In genomic region chr20:32483351-32484220, GRCh38 we compare ENCODE assay signal across 1 cellular context.
A peak's percentile ranks its signal among the peaks of the same experiment; 100 is the strongest.
TF ChIP-seq lines count a peak whose summit lies in the region.

No MANE protein-coding gene starts in this region.

TF ChIP-seq in HepG2, 621 proteins besides CTCF, POLR2A, EP300 and RAD21 (continued from another document and continues in another):
- TF ChIP-seq ZFP82 (CRISPR knock-in tag; IDR thresholded peaks at IDR 0.05; ENCODE audit: borderline replicate concordance), result no peak
- TF ChIP-seq ZNF17 (CRISPR knock-in tag; IDR thresholded peaks at IDR 0.05), result no peak
- no peak for TF ChIP-seq MNT (IDR thresholded peaks at IDR 0.05)
- no peak for TF ChIP-seq ZSCAN22 (CRISPR knock-in tag; IDR thresholded peaks at IDR 0.05)
- TF ChIP-seq CREM (IDR thresholded peaks at IDR 0.05), result no peak
- TF ChIP-seq CREM (CRISPR knock-in tag; IDR thresholded peaks at IDR 0.05), result no peak
- TF ChIP-seq ZNF446 (CRISPR knock-in tag; IDR thresholded peaks at IDR 0.05), result peak; percentile 77
- no peak for TF ChIP-seq NFIB (CRISPR knock-in tag; IDR thresholded peaks at IDR 0.05; ENCODE audit: borderline replicate concordance)
- TF ChIP-seq SKIL (CRISPR knock-in tag; IDR thresholded peaks at IDR 0.05; ENCODE audit: borderline replicate concordance), result no peak; the same call in 1 of the 2 replicates
- TF ChIP-seq ZFP41 (CRISPR knock-in tag; IDR thresholded peaks at IDR 0.05; ENCODE audit: borderline replicate concordance), result peak; percentile 85; the same call in 1 of the 2 replicates
- TF ChIP-seq BHLHE40 (IDR thresholded peaks at IDR 0.05; ENCODE audit: low read length), result no peak
- 0 out of 2 replicates have a peak, but pooled peaks have one; percentile 15 for TF ChIP-seq NCOR1 (IDR thresholded peaks at IDR 0.05; ENCODE audit: borderline replicate concordance, low read length)
- 0 out of 2 replicates have a peak, but pooled peaks have one; percentile 39 for TF ChIP-seq ZNF770 (CRISPR knock-in tag; IDR thresholded peaks at IDR 0.05)
- no peak; the same call in 1 of the 2 replicates for TF ChIP-seq ZNF589 (CRISPR knock-in tag; conservative IDR thresholded peaks at IDR 0.05)
- TF ChIP-seq REPIN1 (CRISPR knock-in tag; IDR thresholded peaks at IDR 0.05; ENCODE audit: borderline replicate concordance, low read depth), result 0 out of 2 replicates have a peak, but pooled peaks have one; percentile 44
- TF ChIP-seq SRY (CRISPR knock-in tag; IDR thresholded peaks at IDR 0.05), result no peak; the same call in none of the 2 replicates
- TF ChIP-seq SP5 (CRISPR knock-in tag; IDR thresholded peaks at IDR 0.05; ENCODE audit: borderline replicate concordance, low read depth), result 0 out of 2 replicates have a peak, but pooled peaks have one; percentile 26
- peak; percentile 55 for TF ChIP-seq ZBTB14 (CRISPR knock-in tag; IDR thresholded peaks at IDR 0.05)
- no peak for TF ChIP-seq NPAS2 (CRISPR knock-in tag; IDR thresholded peaks at IDR 0.05; ENCODE audit: borderline replicate concordance)
- no peak for TF ChIP-seq ZNF121 (CRISPR knock-in tag; IDR thresholded peaks at IDR 0.05)
- no peak for TF ChIP-seq MLLT10 (CRISPR knock-in tag; IDR thresholded peaks at IDR 0.05)
- 0 out of 2 replicates have a peak, but pooled peaks have one; percentile 35 for TF ChIP-seq CHCHD3 (CRISPR knock-in tag; IDR thresholded peaks at IDR 0.05)
- TF ChIP-seq ZHX1 (CRISPR knock-in tag; IDR thresholded peaks at IDR 0.05; ENCODE audit: low read depth), result no peak
- TF ChIP-seq RXRA (CRISPR knock-in tag; IDR thresholded peaks at IDR 0.05), result peak; percentile 77
- TF ChIP-seq ZBTB25 (CRISPR knock-in tag; IDR thresholded peaks at IDR 0.05), result peak; percentile 71
- 0 out of 2 replicates have a peak, but pooled peaks have one; percentile 34 for TF ChIP-seq ZNF280D (CRISPR knock-in tag; IDR thresholded peaks at IDR 0.05)
- no peak for TF ChIP-seq IKZF1 (IDR thresholded peaks at IDR 0.05)
- TF ChIP-seq ZKSCAN1 (IDR thresholded peaks at IDR 0.05; ENCODE audit: low read length), result no peak
- peak; percentile 58; the same call in 1 of the 2 replicates for TF ChIP-seq ZSCAN21 (CRISPR knock-in tag; IDR thresholded peaks at IDR 0.05; ENCODE audit: borderline replicate concordance)
- no peak for TF ChIP-seq RARG (CRISPR knock-in tag; IDR thresholded peaks at IDR 0.05; ENCODE audit: low read depth)
- no peak; the same call in 1 of the 2 replicates for TF ChIP-seq HNF1A (IDR thresholded peaks at IDR 0.05; ENCODE audit: low read depth)
- peak; percentile 12; the same call in 1 of the 2 replicates for TF ChIP-seq HNF1A (CRISPR knock-in tag; IDR thresholded peaks at IDR 0.05; ENCODE audit: borderline replicate concordance)
- no peak for TF ChIP-seq CEBPG (CRISPR knock-in tag; IDR thresholded peaks at IDR 0.05)
- TF ChIP-seq ZNF350 (CRISPR knock-in tag; IDR thresholded peaks at IDR 0.05; ENCODE audit: borderline replicate concordance, low read depth), result peak; percentile 43; the same call in 1 of the 2 replicates
